1 cellular context compared by ENCODE assay signal in the genomic region with DNA sequence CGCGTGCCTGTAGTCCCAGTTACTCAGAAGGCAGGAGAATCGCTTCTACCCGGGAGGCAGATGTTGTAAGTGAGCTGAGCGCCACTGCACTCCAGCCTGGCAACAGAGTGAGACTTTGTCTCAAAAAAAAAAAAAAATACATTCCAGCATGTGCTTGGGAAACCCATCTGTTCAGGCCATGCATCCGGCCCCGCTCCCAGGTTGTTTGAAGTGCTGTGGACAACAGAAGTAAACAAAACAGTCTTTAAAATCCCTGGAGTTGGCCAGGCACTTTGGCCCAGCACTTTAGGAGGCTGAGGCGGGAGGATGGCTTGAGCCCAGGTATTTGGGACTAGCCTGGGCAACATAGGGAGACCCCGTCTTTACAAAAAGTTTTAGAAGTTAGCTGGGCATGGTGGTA.
TF ChIP-seq lines count a peak whose summit lies in the region.

No MANE protein-coding gene starts in this region.

TF ChIP-seq in HepG2, 621 proteins besides CTCF, POLR2A, EP300 and RAD21 (continued from another document and continues in another):
- TF ChIP-seq, protein P1, sequence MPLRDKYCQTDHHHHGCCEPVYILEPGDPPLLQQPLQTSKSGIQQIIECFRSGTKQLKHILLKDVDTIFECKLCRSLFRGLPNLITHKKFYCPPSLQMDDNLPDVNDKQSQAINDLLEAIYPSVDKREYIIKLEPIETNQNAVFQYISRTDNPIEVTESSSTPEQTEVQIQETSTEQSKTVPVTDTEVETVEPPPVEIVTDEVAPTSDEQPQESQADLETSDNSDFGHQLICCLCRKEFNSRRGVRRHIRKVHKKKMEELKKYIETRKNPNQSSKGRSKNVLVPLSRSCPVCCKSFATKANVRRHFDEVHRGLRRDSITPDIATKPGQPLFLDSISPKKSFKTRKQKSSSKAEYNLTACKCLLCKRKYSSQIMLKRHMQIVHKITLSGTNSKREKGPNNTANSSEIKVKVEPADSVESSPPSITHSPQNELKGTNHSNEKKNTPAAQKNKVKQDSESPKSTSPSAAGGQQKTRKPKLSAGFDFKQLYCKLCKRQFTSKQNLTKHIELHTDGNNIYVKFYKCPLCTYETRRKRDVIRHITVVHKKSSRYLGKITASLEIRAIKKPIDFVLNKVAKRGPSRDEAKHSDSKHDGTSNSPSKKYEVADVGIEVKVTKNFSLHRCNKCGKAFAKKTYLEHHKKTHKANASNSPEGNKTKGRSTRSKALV (CRISPR knock-in tag; IDR thresholded peaks at IDR 0.05), result peak; percentile 74; the same call in 1 of the 2 replicates
- TF ChIP-seq ZNF747 (CRISPR knock-in tag; IDR thresholded peaks at IDR 0.05; ENCODE audit: borderline replicate concordance) (no peak), GATAD2A (CRISPR knock-in tag; IDR thresholded peaks at IDR 0.05) (peak; percentile 59), FOXP4 (CRISPR knock-in tag; IDR thresholded peaks at IDR 0.05) (peak; percentile 95), HNF1B (CRISPR knock-in tag; IDR thresholded peaks at IDR 0.05) (peak; percentile 53), KDM4B (CRISPR knock-in tag; IDR thresholded peaks at IDR 0.05) (no peak), SP140L (CRISPR knock-in tag; IDR thresholded peaks at IDR 0.05; ENCODE audit: borderline replicate concordance) (no peak), ZNF124 (CRISPR knock-in tag; IDR thresholded peaks at IDR 0.05) (0 out of 2 replicates have a peak, but pooled peaks have one; percentile 17), MXD4 (CRISPR knock-in tag; IDR thresholded peaks at IDR 0.05) (no peak), SP2 (CRISPR knock-in tag; IDR thresholded peaks at IDR 0.05) (no peak), KLF11 (CRISPR knock-in tag; IDR thresholded peaks at IDR 0.05) (no peak), ZNF773 (CRISPR knock-in tag; IDR thresholded peaks at IDR 0.05; ENCODE audit: borderline replicate concordance) (no peak), ZNF468 (CRISPR knock-in tag; IDR thresholded peaks at IDR 0.05) (no peak), NFATC3 (CRISPR knock-in tag; IDR thresholded peaks at IDR 0.05) (no peak), ZBTB39 (CRISPR knock-in tag; IDR thresholded peaks at IDR 0.05) (no peak), SCMH1 (CRISPR knock-in tag; IDR thresholded peaks at IDR 0.05; ENCODE audit: borderline replicate concordance) (no peak), ZSCAN22 (CRISPR knock-in tag; IDR thresholded peaks at IDR 0.05) (no peak), SOX13 (IDR thresholded peaks at IDR 0.05) (no peak), SOX13 (CRISPR knock-in tag; conservative IDR thresholded peaks at IDR 0.05 in 1 of 2, IDR thresholded peaks at IDR 0.05 in 1 of 2) (peak in 1 of 2 experiments; percentile 48; a peak in 1 of 4 replicates)
- TF ChIP-seq, protein P2, sequence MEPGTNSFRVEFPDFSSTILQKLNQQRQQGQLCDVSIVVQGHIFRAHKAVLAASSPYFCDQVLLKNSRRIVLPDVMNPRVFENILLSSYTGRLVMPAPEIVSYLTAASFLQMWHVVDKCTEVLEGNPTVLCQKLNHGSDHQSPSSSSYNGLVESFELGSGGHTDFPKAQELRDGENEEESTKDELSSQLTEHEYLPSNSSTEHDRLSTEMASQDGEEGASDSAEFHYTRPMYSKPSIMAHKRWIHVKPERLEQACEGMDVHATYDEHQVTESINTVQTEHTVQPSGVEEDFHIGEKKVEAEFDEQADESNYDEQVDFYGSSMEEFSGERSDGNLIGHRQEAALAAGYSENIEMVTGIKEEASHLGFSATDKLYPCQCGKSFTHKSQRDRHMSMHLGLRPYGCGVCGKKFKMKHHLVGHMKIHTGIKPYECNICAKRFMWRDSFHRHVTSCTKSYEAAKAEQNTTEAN (CRISPR knock-in tag; conservative IDR thresholded peaks at IDR 0.05), result peak; percentile 63; the same call in 1 of the 2 replicates
- TF ChIP-seq, protein P3, sequence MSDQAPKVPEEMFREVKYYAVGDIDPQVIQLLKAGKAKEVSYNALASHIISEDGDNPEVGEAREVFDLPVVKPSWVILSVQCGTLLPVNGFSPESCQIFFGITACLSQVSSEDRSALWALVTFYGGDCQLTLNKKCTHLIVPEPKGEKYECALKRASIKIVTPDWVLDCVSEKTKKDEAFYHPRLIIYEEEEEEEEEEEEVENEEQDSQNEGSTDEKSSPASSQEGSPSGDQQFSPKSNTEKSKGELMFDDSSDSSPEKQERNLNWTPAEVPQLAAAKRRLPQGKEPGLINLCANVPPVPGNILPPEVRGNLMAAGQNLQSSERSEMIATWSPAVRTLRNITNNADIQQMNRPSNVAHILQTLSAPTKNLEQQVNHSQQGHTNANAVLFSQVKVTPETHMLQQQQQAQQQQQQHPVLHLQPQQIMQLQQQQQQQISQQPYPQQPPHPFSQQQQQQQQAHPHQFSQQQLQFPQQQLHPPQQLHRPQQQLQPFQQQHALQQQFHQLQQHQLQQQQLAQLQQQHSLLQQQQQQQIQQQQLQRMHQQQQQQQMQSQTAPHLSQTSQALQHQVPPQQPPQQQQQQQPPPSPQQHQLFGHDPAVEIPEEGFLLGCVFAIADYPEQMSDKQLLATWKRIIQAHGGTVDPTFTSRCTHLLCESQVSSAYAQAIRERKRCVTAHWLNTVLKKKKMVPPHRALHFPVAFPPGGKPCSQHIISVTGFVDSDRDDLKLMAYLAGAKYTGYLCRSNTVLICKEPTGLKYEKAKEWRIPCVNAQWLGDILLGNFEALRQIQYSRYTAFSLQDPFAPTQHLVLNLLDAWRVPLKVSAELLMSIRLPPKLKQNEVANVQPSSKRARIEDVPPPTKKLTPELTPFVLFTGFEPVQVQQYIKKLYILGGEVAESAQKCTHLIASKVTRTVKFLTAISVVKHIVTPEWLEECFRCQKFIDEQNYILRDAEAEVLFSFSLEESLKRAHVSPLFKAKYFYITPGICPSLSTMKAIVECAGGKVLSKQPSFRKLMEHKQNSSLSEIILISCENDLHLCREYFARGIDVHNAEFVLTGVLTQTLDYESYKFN (CRISPR knock-in tag; conservative IDR thresholded peaks at IDR 0.05), result peak; percentile 73
- TF ChIP-seq, protein P4, sequence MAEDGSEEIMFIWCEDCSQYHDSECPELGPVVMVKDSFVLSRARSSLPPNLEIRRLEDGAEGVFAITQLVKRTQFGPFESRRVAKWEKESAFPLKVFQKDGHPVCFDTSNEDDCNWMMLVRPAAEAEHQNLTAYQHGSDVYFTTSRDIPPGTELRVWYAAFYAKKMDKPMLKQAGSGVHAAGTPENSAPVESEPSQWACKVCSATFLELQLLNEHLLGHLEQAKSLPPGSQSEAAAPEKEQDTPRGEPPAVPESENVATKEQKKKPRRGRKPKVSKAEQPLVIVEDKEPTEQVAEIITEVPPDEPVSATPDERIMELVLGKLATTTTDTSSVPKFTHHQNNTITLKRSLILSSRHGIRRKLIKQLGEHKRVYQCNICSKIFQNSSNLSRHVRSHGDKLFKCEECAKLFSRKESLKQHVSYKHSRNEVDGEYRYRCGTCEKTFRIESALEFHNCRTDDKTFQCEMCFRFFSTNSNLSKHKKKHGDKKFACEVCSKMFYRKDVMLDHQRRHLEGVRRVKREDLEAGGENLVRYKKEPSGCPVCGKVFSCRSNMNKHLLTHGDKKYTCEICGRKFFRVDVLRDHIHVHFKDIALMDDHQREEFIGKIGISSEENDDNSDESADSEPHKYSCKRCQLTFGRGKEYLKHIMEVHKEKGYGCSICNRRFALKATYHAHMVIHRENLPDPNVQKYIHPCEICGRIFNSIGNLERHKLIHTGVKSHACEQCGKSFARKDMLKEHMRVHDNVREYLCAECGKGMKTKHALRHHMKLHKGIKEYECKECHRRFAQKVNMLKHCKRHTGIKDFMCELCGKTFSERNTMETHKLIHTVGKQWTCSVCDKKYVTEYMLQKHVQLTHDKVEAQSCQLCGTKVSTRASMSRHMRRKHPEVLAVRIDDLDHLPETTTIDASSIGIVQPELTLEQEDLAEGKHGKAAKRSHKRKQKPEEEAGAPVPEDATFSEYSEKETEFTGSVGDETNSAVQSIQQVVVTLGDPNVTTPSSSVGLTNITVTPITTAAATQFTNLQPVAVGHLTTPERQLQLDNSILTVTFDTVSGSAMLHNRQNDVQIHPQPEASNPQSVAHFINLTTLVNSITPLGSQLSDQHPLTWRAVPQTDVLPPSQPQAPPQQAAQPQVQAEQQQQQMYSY (CRISPR knock-in tag; IDR thresholded peaks at IDR 0.05), result no peak
- TF ChIP-seq, protein P5, sequence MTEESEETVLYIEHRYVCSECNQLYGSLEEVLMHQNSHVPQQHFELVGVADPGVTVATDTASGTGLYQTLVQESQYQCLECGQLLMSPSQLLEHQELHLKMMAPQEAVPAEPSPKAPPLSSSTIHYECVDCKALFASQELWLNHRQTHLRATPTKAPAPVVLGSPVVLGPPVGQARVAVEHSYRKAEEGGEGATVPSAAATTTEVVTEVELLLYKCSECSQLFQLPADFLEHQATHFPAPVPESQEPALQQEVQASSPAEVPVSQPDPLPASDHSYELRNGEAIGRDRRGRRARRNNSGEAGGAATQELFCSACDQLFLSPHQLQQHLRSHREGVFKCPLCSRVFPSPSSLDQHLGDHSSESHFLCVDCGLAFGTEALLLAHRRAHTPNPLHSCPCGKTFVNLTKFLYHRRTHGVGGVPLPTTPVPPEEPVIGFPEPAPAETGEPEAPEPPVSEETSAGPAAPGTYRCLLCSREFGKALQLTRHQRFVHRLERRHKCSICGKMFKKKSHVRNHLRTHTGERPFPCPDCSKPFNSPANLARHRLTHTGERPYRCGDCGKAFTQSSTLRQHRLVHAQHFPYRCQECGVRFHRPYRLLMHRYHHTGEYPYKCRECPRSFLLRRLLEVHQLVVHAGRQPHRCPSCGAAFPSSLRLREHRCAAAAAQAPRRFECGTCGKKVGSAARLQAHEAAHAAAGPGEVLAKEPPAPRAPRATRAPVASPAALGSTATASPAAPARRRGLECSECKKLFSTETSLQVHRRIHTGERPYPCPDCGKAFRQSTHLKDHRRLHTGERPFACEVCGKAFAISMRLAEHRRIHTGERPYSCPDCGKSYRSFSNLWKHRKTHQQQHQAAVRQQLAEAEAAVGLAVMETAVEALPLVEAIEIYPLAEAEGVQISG (CRISPR knock-in tag; IDR thresholded peaks at IDR 0.05), result peak; percentile 49; the same call in 1 of the 2 replicates
- TF ChIP-seq, protein P6, sequence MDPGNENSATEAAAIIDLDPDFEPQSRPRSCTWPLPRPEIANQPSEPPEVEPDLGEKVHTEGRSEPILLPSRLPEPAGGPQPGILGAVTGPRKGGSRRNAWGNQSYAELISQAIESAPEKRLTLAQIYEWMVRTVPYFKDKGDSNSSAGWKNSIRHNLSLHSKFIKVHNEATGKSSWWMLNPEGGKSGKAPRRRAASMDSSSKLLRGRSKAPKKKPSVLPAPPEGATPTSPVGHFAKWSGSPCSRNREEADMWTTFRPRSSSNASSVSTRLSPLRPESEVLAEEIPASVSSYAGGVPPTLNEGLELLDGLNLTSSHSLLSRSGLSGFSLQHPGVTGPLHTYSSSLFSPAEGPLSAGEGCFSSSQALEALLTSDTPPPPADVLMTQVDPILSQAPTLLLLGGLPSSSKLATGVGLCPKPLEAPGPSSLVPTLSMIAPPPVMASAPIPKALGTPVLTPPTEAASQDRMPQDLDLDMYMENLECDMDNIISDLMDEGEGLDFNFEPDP (CRISPR knock-in tag; conservative IDR thresholded peaks at IDR 0.05), result 0 out of 2 replicates have a peak, but pooled peaks have one; percentile 6
